In genomic region chr9:35490910-35491465, GRCh38 we compare ENCODE assay signal across 8 cellular contexts. TPM values are rescaled to one million over a fixed set of nuclear protein-coding genes. Genes with fewer than 3 reads are reported as not detected.
A peak's percentile ranks its signal among the peaks of the same experiment; 100 is the strongest.
DNase-seq lines count a peak whose midpoint lies in the region; ATAC-seq and TF ChIP-seq lines count a peak whose summit lies in the region.

No MANE protein-coding gene starts in this region.

- peak overlapping the region; percentile 94 for H3K4me2 ChIP-seq in GM23338

- H4K20me1 ChIP-seq in GM23338 (replicated peaks; ENCODE audit: insufficient read depth): no peaks in the 10 kb centered on the region

- H3K4me1 ChIP-seq in GM23338 (ENCODE audit: insufficient read depth) (peaks cover 8% of the 10 kb centered on the region; the same call in 1 of the 2 replicates), foreskin keratinocyte (peaks cover 10% of the 10 kb centered on the region), psoas muscle (peaks cover 20% of the 10 kb centered on the region)

- peaks cover 17% of the 10 kb centered on the region for H3K27me3 Mint-ChIP-seq in GM23338 (ENCODE audit: insufficient read depth, low read depth, poor library complexity)

- H2AFZ ChIP-seq in GM23338: peak overlapping the region; percentile 97

- H3K79me2 ChIP-seq in GM23338 (replicated peaks; ENCODE audit: insufficient read depth): peaks cover 31% of the 10 kb centered on the region

- H3K27me3 ChIP-seq in GM23338 (ENCODE audit: insufficient read depth) (peaks cover 7% of the 10 kb centered on the region; the same call in 1 of the 2 replicates), WERI-Rb-1 (ENCODE audit: insufficient read depth, low read depth, severe bottlenecking) (no peaks in the 10 kb centered on the region), foreskin keratinocyte (no peaks in the 10 kb centered on the region), psoas muscle (ENCODE audit: insufficient read depth in 3 of 3, low read length in 2 of 3) (no peaks in the 10 kb centered on the region)

- H3K9me2 ChIP-seq in GM23338 (ENCODE audit: insufficient read depth): peaks cover 7% of the 10 kb centered on the region

- intact Hi-C loops in psoas muscle (cut with DNase I): loop anchor here (2.0 kb wide), 2 partner anchors 30 to 70 kb away; no protein-coding TSS in a partner anchor

- H3K36me3 ChIP-seq in GM23338 (ENCODE audit: insufficient read depth) (no peaks in the 10 kb centered on the region), WERI-Rb-1 (peaks cover 7% of the 10 kb centered on the region; the same call in 1 of the 2 replicates), psoas muscle (ENCODE audit: insufficient read depth in 1 of 2, low read depth in 1 of 2) (no peaks in the 10 kb centered on the region)

- no peaks in the 10 kb centered on the region for H3K9me3 Mint-ChIP-seq in GM23338

- H3K4me1 Mint-ChIP-seq in GM23338: peaks cover 31% of the 10 kb centered on the region

- H3K27ac ChIP-seq in GM23338 (ENCODE audit: low read depth) (no peak overlapping the region), WERI-Rb-1 (peak overlapping the region; percentile 85), foreskin keratinocyte (peak overlapping the region; percentile 39), psoas muscle (peak overlapping the region; percentile 99)

- TF ChIP-seq CTCF in GM23338 (conservative IDR thresholded peaks at IDR 0.05; ENCODE audit: low read depth in 2 of 2) (no peak), WERI-Rb-1 (IDR thresholded peaks at IDR 0.05; ENCODE audit: low read depth, low read length) (no peak), foreskin keratinocyte (conservative IDR thresholded peaks at IDR 0.05) (no peak), psoas muscle (IDR thresholded peaks at IDR 0.05) (no peak)

- peaks cover 13% of the 10 kb centered on the region; the same call in 1 of the 2 replicates for H3F3A ChIP-seq in GM23338 (replicated peaks; ENCODE audit: low read depth)

- H3K36me3 Mint-ChIP-seq in GM23338 (ENCODE audit: low read depth): no peaks in the 10 kb centered on the region

- no peak for ATAC-seq in GM23338
- ATAC-seq in foreskin keratinocyte: no peak
- ATAC-seq in psoas muscle: peak in 2 of 4 donors; percentile 1 to 12
- ATAC-seq in GM19452 (IDR thresholded peaks at IDR 0.05; ENCODE audit: unreplicated experiment): no peak
- no peak for ATAC-seq in GM19035 (IDR thresholded peaks at IDR 0.05; ENCODE audit: unreplicated experiment)

- 26 to 38% (median 27%) methylated on average over 12 of the region's 12 CpGs for WGBS in psoas muscle, 3 donors

- H3K4me3 Mint-ChIP-seq in GM23338: peak overlapping the region; percentile 97

- H3K27ac Mint-ChIP-seq in GM23338: no peak overlapping the region

- H3K4me3 ChIP-seq in GM23338: peak overlapping the region; percentile 91
- H3K4me3 ChIP-seq in WERI-Rb-1 (ENCODE audit: low read depth, low read length): peak overlapping the region; percentile 83
- peak overlapping the region; percentile 89 for H3K4me3 ChIP-seq in psoas muscle

- peaks cover 3% of the 10 kb centered on the region for H3K9me3 ChIP-seq in WERI-Rb-1 (ENCODE audit: severe bottlenecking)
- no peaks in the 10 kb centered on the region for H3K9me3 ChIP-seq in psoas muscle

- peak; percentile 3 for DNase-seq in GM23338 (ENCODE audit: low spot score)
- no peak for DNase-seq in WERI-Rb-1
- DNase-seq in foreskin keratinocyte: peak in 1 of 2 donors; percentile 50
- DNase-seq in psoas muscle: no peak
- DNase-seq in DMS153 (lab: John Stamatoyannopoulos, UW): no peak
- no peak for DNase-seq in AG08396 (ENCODE audit: low spot score)

TF ChIP-seq in GM23338, 12 proteins besides CTCF, POLR2A, EP300 and RAD21:
- TF ChIP-seq STAT1 (IDR thresholded peaks at IDR 0.05; ENCODE audit: unreplicated experiment) (no peak), EZH2 (IDR thresholded peaks at IDR 0.05; ENCODE audit: low read depth, unreplicated experiment) (no peak)

RNA-seq across cellular contexts. Expression of gene RUSC2, which starts 1.1 kb away (rescaled TPM):
- 5.6 and 8.2 TPM in 2 replicates for total RNA-seq in GM23338 (2014; rRNA removed; shearing (Covaris generic))
- polyA plus RNA-seq in GM23338 (2016; fragmentation: Nextera tagmentation; extraction: Ambion mirVana) (2.8 and 3.0 TPM in 2 replicates), foreskin keratinocyte (8.4 and 9.0 TPM in 2 replicates), psoas muscle (10 to 100 TPM; 37.1 to 53.9 (median 45.7) TPM)
- total RNA-seq in foreskin keratinocyte (15.5 and 16.2 TPM in 2 replicates), psoas muscle (100 to 1,000 TPM in 1 of 4 donors, 10 to 100 TPM in 3; 34.4 to 101 (median 72.1) TPM)
